8 cellular contexts compared by ENCODE assay signal in genomic region chr16:9008335-9009260, GRCh38.
A peak's percentile ranks its signal among the peaks of the same experiment; 100 is the strongest.
DNase-seq lines count a peak whose midpoint lies in the region; TF ChIP-seq lines count a peak whose summit lies in the region.

No MANE protein-coding gene starts in this region.

- TF ChIP-seq CTCF in GM12865 (IDR thresholded peaks at IDR 0.05; ENCODE audit: insufficient read depth, low read depth, low read length, missing control alignments): peak; percentile 94
- peak; percentile 88 for TF ChIP-seq CTCF in HFF-Myc (IDR thresholded peaks at IDR 0.05; ENCODE audit: low read depth, low read length, missing control alignments)

- peak overlapping the region; percentile 26; the same call in 1 of the 2 replicates for H3K4me3 ChIP-seq in GM12865 (ENCODE audit: low read depth, low read length)
- H3K4me3 ChIP-seq in HFF-Myc (replicated peaks; ENCODE audit: low read depth, low read length): 0 out of 2 replicates have a peak overlapping the region, but pooled peaks have one; percentile 15

- DNase-seq in GM12865 (ENCODE audit: low read depth) (peak; percentile 83), HFF-Myc (ENCODE audit: extremely low read depth, low read depth) (peak; percentile 37), NCI-H1930 (lab: John Stamatoyannopoulos, UW) (peak; percentile 45 to 49), kidney tubule cell (ENCODE audit: low spot score) (peak; percentile 72), putamen (ENCODE audit: low spot score) (no peak)
- peak; percentile 29 to 53 (median 45) for DNase-seq in activated CD4-positive, CD25-positive, alpha-beta regulatory T cell (lab: John Stamatoyannopoulos, UW)
- DNase-seq in central memory CD4-positive, alpha-beta T cell: peak; percentile 45
- peak; percentile 69 for DNase-seq in stimulated activated CD4-positive, alpha-beta T cell treated with anti-CD3 and anti-CD28 coated beads, Interleukin-1b, Interleukin-23, amount 100 ng/mL, for 48 hours
